In the genomic region with DNA sequence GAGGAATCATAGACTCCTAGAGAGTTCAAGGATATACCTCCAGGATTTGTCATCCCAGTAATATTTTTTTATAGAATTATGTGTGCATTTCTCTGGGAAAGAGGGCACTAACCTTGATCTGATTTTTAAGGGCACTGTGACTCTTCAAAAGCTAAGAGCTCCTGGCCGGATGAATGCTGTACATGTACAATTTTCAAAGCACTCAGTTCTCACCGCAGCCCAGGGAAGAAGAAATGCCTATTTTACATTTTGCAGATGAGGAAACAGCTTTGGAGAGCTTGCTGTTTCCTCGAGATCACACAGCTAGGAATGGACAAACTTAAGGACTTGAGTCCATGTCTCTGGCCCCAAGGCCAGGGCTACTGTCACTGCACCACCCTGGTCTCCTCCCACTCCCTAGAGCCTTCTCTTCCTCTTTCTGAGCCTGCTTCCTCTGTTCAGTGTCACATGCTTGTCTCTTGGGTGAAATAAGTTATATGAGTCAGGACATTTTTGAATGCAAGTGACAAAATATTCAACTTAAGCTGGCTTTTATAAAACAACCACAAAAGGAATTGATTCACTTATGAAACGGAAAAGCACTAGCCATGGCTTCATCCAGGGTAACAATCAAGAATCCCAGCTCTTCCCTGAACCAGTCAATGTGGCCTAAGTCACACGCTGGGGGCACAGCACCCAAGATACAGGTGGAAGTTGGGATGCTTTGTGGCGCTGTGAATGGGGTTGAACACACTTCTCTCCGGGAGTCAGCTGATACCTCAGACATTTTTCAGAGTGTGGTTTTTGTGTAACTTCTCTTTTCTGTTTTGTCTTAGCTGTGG, we compare ENCODE assay signal across 1 cellular context.
TF ChIP-seq lines count a peak whose summit lies in the region.

No MANE protein-coding gene starts in this region.

TF ChIP-seq in K562, 482 proteins besides CTCF, POLR2A, EP300 and RAD21 (continued from another document and continues in another):
- TF ChIP-seq, protein P1, sequence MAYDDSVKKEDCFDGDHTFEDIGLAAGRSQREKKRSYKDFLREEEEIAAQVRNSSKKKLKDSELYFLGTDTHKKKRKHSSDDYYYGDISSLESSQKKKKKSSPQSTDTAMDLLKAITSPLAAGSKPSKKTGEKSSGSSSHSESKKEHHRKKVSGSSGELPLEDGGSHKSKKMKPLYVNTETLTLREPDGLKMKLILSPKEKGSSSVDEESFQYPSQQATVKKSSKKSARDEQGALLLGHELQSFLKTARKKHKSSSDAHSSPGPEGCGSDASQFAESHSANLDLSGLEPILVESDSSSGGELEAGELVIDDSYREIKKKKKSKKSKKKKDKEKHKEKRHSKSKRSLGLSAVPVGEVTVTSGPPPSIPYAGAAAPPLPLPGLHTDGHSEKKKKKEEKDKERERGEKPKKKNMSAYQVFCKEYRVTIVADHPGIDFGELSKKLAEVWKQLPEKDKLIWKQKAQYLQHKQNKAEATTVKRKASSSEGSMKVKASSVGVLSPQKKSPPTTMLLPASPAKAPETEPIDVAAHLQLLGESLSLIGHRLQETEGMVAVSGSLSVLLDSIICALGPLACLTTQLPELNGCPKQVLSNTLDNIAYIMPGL (CRISPR knock-in tag; IDR thresholded peaks at IDR 0.05), result no peak
- TF ChIP-seq, protein P2, sequence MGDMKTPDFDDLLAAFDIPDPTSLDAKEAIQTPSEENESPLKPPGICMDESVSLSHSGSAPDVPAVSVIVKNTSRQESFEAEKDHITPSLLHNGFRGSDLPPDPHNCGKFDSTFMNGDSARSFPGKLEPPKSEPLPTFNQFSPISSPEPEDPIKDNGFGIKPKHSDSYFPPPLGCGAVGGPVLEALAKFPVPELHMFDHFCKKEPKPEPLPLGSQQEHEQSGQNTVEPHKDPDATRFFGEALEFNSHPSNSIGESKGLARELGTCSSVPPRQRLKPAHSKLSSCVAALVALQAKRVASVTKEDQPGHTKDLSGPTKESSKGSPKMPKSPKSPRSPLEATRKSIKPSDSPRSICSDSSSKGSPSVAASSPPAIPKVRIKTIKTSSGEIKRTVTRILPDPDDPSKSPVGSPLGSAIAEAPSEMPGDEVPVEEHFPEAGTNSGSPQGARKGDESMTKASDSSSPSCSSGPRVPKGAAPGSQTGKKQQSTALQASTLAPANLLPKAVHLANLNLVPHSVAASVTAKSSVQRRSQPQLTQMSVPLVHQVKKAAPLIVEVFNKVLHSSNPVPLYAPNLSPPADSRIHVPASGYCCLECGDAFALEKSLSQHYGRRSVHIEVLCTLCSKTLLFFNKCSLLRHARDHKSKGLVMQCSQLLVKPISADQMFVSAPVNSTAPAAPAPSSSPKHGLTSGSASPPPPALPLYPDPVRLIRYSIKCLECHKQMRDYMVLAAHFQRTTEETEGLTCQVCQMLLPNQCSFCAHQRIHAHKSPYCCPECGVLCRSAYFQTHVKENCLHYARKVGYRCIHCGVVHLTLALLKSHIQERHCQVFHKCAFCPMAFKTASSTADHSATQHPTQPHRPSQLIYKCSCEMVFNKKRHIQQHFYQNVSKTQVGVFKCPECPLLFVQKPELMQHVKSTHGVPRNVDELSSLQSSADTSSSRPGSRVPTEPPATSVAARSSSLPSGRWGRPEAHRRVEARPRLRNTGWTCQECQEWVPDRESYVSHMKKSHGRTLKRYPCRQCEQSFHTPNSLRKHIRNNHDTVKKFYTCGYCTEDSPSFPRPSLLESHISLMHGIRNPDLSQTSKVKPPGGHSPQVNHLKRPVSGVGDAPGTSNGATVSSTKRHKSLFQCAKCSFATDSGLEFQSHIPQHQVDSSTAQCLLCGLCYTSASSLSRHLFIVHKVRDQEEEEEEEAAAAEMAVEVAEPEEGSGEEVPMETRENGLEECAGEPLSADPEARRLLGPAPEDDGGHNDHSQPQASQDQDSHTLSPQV (IDR thresholded peaks at IDR 0.05), result peak; percentile 89; the same call in 1 of the 2 replicates
- no peak for TF ChIP-seq XRCC3 (IDR thresholded peaks at IDR 0.05)
- TF ChIP-seq, protein P3, sequence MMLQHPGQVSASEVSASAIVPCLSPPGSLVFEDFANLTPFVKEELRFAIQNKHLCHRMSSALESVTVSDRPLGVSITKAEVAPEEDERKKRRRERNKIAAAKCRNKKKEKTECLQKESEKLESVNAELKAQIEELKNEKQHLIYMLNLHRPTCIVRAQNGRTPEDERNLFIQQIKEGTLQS (IDR thresholded peaks at IDR 0.05), result no peak
- TF ChIP-seq, protein P3 (CRISPR knock-in tag; conservative IDR thresholded peaks at IDR 0.05), result no peak
- TF ChIP-seq, protein P4, sequence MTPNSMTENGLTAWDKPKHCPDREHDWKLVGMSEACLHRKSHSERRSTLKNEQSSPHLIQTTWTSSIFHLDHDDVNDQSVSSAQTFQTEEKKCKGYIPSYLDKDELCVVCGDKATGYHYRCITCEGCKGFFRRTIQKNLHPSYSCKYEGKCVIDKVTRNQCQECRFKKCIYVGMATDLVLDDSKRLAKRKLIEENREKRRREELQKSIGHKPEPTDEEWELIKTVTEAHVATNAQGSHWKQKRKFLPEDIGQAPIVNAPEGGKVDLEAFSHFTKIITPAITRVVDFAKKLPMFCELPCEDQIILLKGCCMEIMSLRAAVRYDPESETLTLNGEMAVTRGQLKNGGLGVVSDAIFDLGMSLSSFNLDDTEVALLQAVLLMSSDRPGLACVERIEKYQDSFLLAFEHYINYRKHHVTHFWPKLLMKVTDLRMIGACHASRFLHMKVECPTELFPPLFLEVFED (CRISPR knock-in tag; conservative IDR thresholded peaks at IDR 0.05), result no peak
- TF ChIP-seq, protein P5, sequence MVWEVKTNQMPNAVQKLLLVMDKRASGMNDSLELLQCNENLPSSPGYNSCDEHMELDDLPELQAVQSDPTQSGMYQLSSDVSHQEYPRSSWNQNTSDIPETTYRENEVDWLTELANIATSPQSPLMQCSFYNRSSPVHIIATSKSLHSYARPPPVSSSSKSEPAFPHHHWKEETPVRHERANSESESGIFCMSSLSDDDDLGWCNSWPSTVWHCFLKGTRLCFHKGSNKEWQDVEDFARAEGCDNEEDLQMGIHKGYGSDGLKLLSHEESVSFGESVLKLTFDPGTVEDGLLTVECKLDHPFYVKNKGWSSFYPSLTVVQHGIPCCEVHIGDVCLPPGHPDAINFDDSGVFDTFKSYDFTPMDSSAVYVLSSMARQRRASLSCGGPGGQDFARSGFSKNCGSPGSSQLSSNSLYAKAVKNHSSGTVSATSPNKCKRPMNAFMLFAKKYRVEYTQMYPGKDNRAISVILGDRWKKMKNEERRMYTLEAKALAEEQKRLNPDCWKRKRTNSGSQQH (CRISPR knock-in tag; IDR thresholded peaks at IDR 0.05), result no peak
- no peak for TF ChIP-seq ZNF561 (CRISPR knock-in tag; conservative IDR thresholded peaks at IDR 0.05)
- TF ChIP-seq HDAC3 (IDR thresholded peaks at IDR 0.05; ENCODE audit: borderline replicate concordance, partially characterized antibody), result no peak
- peak; percentile 29; the same call in 1 of the 2 replicates for TF ChIP-seq ZBTB17 (CRISPR knock-in tag; IDR thresholded peaks at IDR 0.05)
- TF ChIP-seq ZNF175 (CRISPR knock-in tag; IDR thresholded peaks at IDR 0.05; ENCODE audit: low read depth), result peak; percentile 82
- TF ChIP-seq ZNF140 (CRISPR knock-in tag; IDR thresholded peaks at IDR 0.05), result no peak
- peak; percentile 82 for TF ChIP-seq ZNF311 (CRISPR knock-in tag; IDR thresholded peaks at IDR 0.05)
- TF ChIP-seq, protein P6, sequence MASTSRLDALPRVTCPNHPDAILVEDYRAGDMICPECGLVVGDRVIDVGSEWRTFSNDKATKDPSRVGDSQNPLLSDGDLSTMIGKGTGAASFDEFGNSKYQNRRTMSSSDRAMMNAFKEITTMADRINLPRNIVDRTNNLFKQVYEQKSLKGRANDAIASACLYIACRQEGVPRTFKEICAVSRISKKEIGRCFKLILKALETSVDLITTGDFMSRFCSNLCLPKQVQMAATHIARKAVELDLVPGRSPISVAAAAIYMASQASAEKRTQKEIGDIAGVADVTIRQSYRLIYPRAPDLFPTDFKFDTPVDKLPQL (IDR thresholded peaks at IDR 0.05; ENCODE audit: extremely low read depth, insufficient read length), result no peak
- TF ChIP-seq, protein P7, sequence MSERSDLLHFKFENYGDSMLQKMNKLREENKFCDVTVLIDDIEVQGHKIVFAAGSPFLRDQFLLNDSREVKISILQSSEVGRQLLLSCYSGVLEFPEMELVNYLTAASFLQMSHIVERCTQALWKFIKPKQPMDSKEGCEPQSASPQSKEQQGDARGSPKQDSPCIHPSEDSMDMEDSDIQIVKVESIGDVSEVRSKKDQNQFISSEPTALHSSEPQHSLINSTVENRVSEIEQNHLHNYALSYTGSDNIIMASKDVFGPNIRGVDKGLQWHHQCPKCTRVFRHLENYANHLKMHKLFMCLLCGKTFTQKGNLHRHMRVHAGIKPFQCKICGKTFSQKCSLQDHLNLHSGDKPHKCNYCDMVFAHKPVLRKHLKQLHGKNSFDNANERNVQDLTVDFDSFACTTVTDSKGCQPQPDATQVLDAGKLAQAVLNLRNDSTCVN (CRISPR knock-in tag; IDR thresholded peaks at IDR 0.05), result peak; percentile 20; the same call in 1 of the 2 replicates
- TF ChIP-seq, protein P8, sequence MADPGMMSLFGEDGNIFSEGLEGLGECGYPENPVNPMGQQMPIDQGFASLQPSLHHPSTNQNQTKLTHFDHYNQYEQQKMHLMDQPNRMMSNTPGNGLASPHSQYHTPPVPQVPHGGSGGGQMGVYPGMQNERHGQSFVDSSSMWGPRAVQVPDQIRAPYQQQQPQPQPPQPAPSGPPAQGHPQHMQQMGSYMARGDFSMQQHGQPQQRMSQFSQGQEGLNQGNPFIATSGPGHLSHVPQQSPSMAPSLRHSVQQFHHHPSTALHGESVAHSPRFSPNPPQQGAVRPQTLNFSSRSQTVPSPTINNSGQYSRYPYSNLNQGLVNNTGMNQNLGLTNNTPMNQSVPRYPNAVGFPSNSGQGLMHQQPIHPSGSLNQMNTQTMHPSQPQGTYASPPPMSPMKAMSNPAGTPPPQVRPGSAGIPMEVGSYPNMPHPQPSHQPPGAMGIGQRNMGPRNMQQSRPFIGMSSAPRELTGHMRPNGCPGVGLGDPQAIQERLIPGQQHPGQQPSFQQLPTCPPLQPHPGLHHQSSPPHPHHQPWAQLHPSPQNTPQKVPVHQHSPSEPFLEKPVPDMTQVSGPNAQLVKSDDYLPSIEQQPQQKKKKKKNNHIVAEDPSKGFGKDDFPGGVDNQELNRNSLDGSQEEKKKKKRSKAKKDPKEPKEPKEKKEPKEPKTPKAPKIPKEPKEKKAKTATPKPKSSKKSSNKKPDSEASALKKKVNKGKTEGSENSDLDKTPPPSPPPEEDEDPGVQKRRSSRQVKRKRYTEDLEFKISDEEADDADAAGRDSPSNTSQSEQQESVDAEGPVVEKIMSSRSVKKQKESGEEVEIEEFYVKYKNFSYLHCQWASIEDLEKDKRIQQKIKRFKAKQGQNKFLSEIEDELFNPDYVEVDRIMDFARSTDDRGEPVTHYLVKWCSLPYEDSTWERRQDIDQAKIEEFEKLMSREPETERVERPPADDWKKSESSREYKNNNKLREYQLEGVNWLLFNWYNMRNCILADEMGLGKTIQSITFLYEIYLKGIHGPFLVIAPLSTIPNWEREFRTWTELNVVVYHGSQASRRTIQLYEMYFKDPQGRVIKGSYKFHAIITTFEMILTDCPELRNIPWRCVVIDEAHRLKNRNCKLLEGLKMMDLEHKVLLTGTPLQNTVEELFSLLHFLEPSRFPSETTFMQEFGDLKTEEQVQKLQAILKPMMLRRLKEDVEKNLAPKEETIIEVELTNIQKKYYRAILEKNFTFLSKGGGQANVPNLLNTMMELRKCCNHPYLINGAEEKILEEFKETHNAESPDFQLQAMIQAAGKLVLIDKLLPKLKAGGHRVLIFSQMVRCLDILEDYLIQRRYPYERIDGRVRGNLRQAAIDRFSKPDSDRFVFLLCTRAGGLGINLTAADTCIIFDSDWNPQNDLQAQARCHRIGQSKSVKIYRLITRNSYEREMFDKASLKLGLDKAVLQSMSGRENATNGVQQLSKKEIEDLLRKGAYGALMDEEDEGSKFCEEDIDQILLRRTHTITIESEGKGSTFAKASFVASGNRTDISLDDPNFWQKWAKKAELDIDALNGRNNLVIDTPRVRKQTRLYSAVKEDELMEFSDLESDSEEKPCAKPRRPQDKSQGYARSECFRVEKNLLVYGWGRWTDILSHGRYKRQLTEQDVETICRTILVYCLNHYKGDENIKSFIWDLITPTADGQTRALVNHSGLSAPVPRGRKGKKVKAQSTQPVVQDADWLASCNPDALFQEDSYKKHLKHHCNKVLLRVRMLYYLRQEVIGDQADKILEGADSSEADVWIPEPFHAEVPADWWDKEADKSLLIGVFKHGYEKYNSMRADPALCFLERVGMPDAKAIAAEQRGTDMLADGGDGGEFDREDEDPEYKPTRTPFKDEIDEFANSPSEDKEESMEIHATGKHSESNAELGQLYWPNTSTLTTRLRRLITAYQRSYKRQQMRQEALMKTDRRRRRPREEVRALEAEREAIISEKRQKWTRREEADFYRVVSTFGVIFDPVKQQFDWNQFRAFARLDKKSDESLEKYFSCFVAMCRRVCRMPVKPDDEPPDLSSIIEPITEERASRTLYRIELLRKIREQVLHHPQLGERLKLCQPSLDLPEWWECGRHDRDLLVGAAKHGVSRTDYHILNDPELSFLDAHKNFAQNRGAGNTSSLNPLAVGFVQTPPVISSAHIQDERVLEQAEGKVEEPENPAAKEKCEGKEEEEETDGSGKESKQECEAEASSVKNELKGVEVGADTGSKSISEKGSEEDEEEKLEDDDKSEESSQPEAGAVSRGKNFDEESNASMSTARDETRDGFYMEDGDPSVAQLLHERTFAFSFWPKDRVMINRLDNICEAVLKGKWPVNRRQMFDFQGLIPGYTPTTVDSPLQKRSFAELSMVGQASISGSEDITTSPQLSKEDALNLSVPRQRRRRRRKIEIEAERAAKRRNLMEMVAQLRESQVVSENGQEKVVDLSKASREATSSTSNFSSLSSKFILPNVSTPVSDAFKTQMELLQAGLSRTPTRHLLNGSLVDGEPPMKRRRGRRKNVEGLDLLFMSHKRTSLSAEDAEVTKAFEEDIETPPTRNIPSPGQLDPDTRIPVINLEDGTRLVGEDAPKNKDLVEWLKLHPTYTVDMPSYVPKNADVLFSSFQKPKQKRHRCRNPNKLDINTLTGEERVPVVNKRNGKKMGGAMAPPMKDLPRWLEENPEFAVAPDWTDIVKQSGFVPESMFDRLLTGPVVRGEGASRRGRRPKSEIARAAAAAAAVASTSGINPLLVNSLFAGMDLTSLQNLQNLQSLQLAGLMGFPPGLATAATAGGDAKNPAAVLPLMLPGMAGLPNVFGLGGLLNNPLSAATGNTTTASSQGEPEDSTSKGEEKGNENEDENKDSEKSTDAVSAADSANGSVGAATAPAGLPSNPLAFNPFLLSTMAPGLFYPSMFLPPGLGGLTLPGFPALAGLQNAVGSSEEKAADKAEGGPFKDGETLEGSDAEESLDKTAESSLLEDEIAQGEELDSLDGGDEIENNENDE (IDR thresholded peaks at IDR 0.05; ENCODE audit: low read depth, low read length), result no peak
- TF ChIP-seq NR1H2 (CRISPR knock-in tag; IDR thresholded peaks at IDR 0.05), result 0 out of 2 replicates have a peak, but pooled peaks have one; percentile 54
- peak; percentile 43 for TF ChIP-seq BHLHE40 (IDR thresholded peaks at IDR 0.05; ENCODE audit: low read length)
